ENCODE assay signal across 1 cellular context in genomic region chr10:987906-988666, GRCh38.
A peak's percentile ranks its signal among the peaks of the same experiment; 100 is the strongest.
TF ChIP-seq lines count a peak whose summit lies in the region.

Gene GTPBP4 (plus strand): TSS chr10:988434. CDS start chr10:988480, 46 bp downstream.

TF ChIP-seq in HepG2, 621 proteins besides CTCF, POLR2A, EP300 and RAD21 (continued from another document and continues in another):
- TF ChIP-seq ZBTB20 (CRISPR knock-in tag; IDR thresholded peaks at IDR 0.05; ENCODE audit: borderline replicate concordance, low read depth), result peak; percentile 71; the same call in 1 of the 2 replicates
- TF ChIP-seq ZNF18 (CRISPR knock-in tag; IDR thresholded peaks at IDR 0.05; ENCODE audit: insufficient replicate concordance), result peak; percentile 28
- TF ChIP-seq POGK (CRISPR knock-in tag; conservative IDR thresholded peaks at IDR 0.05), result peak; percentile 83; the same call in 1 of the 2 replicates
- no peak for TF ChIP-seq ZNF335 (CRISPR knock-in tag; IDR thresholded peaks at IDR 0.05)
- TF ChIP-seq MXD4 (CRISPR knock-in tag; IDR thresholded peaks at IDR 0.05), result peak; percentile 83
- peak; percentile 82 for TF ChIP-seq ELF4 (CRISPR knock-in tag; IDR thresholded peaks at IDR 0.05; ENCODE audit: borderline replicate concordance)
- TF ChIP-seq CHCHD3 (CRISPR knock-in tag; IDR thresholded peaks at IDR 0.05), result no peak
- peak; percentile 92 for TF ChIP-seq NFYB (CRISPR knock-in tag; IDR thresholded peaks at IDR 0.05)
- TF ChIP-seq YY1 (IDR thresholded peaks at IDR 0.05; ENCODE audit: insufficient read depth, insufficient replicate concordance, low read depth, low read length), result peak; percentile 58
- TF ChIP-seq ZNF10 (CRISPR knock-in tag; IDR thresholded peaks at IDR 0.05; ENCODE audit: borderline replicate concordance, low read depth), result no peak
- no peak for TF ChIP-seq ZNF761 (CRISPR knock-in tag; conservative IDR thresholded peaks at IDR 0.05)
- TF ChIP-seq ZNF772 (CRISPR knock-in tag; IDR thresholded peaks at IDR 0.05), result no peak; the same call in 1 of the 2 replicates
- TF ChIP-seq FOXC1 (CRISPR knock-in tag; IDR thresholded peaks at IDR 0.05; ENCODE audit: borderline replicate concordance), result peak; percentile 62; the same call in 1 of the 2 replicates
- peak; percentile 92 for TF ChIP-seq MAX (IDR thresholded peaks at IDR 0.05)
- TF ChIP-seq ZGPAT (CRISPR knock-in tag; IDR thresholded peaks at IDR 0.05), result peak; percentile 53; the same call in 1 of the 2 replicates
- TF ChIP-seq SRSF1 (optimal IDR thresholded peaks at IDR 0.05; ENCODE audit: low read depth, low read length), result peak; percentile 88
- TF ChIP-seq TRAFD1 (CRISPR knock-in tag; IDR thresholded peaks at IDR 0.05; ENCODE audit: borderline replicate concordance), result no peak
- peak; percentile 85 for TF ChIP-seq ZNF446 (CRISPR knock-in tag; IDR thresholded peaks at IDR 0.05)
- peak; percentile 86; the same call in 1 of the 2 replicates for TF ChIP-seq KAT7 (CRISPR knock-in tag; IDR thresholded peaks at IDR 0.05; ENCODE audit: borderline replicate concordance)
- peak; percentile 76; the same call in 1 of the 2 replicates for TF ChIP-seq NAIF1 (CRISPR knock-in tag; IDR thresholded peaks at IDR 0.05; ENCODE audit: borderline replicate concordance)
- TF ChIP-seq ZNF615 (CRISPR knock-in tag; IDR thresholded peaks at IDR 0.05; ENCODE audit: borderline replicate concordance), result 0 out of 2 replicates have a peak, but pooled peaks have one; percentile 29
- peak; percentile 96 for TF ChIP-seq RBFOX2 (IDR thresholded peaks at IDR 0.05; ENCODE audit: low read depth, low read length)
- TF ChIP-seq ZNF784 (CRISPR knock-in tag; IDR thresholded peaks at IDR 0.05; ENCODE audit: borderline replicate concordance), result peak; percentile 78; the same call in 1 of the 2 replicates
- peak; percentile 74; the same call in 1 of the 2 replicates for TF ChIP-seq REPIN1 (CRISPR knock-in tag; IDR thresholded peaks at IDR 0.05; ENCODE audit: borderline replicate concordance, low read depth)
- TF ChIP-seq MYPOP (CRISPR knock-in tag; IDR thresholded peaks at IDR 0.05), result peak; percentile 66; the same call in 1 of the 2 replicates
- TF ChIP-seq TBP (CRISPR knock-in tag; IDR thresholded peaks at IDR 0.05), result 0 out of 2 replicates have a peak, but pooled peaks have one; percentile 77
- TF ChIP-seq SMARCC2 (IDR thresholded peaks at IDR 0.05), result no peak
- TF ChIP-seq ZNF607 (CRISPR knock-in tag; IDR thresholded peaks at IDR 0.05; ENCODE audit: borderline replicate concordance), result peak; percentile 71; the same call in 1 of the 2 replicates
- peak; percentile 43; the same call in 1 of the 2 replicates for TF ChIP-seq MYNN (CRISPR knock-in tag; IDR thresholded peaks at IDR 0.05; ENCODE audit: low read depth)
- peak; percentile 91 for TF ChIP-seq POLR2G (IDR thresholded peaks at IDR 0.05; ENCODE audit: low read depth, low read length)
- no peak for TF ChIP-seq TMF1 (CRISPR knock-in tag; IDR thresholded peaks at IDR 0.05; ENCODE audit: low read depth)
- no peak; the same call in 1 of the 2 replicates for TF ChIP-seq GATAD2A (CRISPR knock-in tag; IDR thresholded peaks at IDR 0.05)
- peak; percentile 29; the same call in 1 of the 2 replicates for TF ChIP-seq ZBTB14 (CRISPR knock-in tag; IDR thresholded peaks at IDR 0.05)
- TF ChIP-seq TERF1 (CRISPR knock-in tag; IDR thresholded peaks at IDR 0.05), result 0 out of 2 replicates have a peak, but pooled peaks have one; percentile 74
- peak; percentile 73; the same call in 1 of the 2 replicates for TF ChIP-seq TFDP2 (CRISPR knock-in tag; IDR thresholded peaks at IDR 0.05)
- TF ChIP-seq PRPF4 (IDR thresholded peaks at IDR 0.05; ENCODE audit: low read depth, low read length, poor library complexity, severe bottlenecking), result peak; percentile 97
- peak; percentile 70 for TF ChIP-seq ZNF781 (CRISPR knock-in tag; IDR thresholded peaks at IDR 0.05; ENCODE audit: borderline replicate concordance, not compliant biosample characterization)
- TF ChIP-seq ZNF33B (CRISPR knock-in tag; IDR thresholded peaks at IDR 0.05), result 0 out of 2 replicates have a peak, but pooled peaks have one; percentile 42
- peak; percentile 88 for TF ChIP-seq DBP (CRISPR knock-in tag; IDR thresholded peaks at IDR 0.05; ENCODE audit: not compliant biosample characterization)
- TF ChIP-seq HDAC6 (IDR thresholded peaks at IDR 0.05; ENCODE audit: low read depth, low read length), result no peak
- TF ChIP-seq HNF4G (IDR thresholded peaks at IDR 0.05; ENCODE audit: borderline replicate concordance, low read depth, low read length), result 0 out of 2 replicates have a peak, but pooled peaks have one; percentile 8
- TF ChIP-seq HNF4G (CRISPR knock-in tag; IDR thresholded peaks at IDR 0.05; ENCODE audit: borderline replicate concordance, low read depth), result no peak
- 0 out of 2 replicates have a peak, but pooled peaks have one; percentile 81 for TF ChIP-seq ZNF317 (CRISPR knock-in tag; IDR thresholded peaks at IDR 0.05)
- TF ChIP-seq ZNF788 (CRISPR knock-in tag; IDR thresholded peaks at IDR 0.05; ENCODE audit: borderline replicate concordance), result peak; percentile 67; the same call in 1 of the 2 replicates
- peak; percentile 74; the same call in 1 of the 2 replicates for TF ChIP-seq TAF1 (CRISPR knock-in tag; IDR thresholded peaks at IDR 0.05)
- no peak for TF ChIP-seq SP1 (IDR thresholded peaks at IDR 0.05)
- TF ChIP-seq SP1 (CRISPR knock-in tag; IDR thresholded peaks at IDR 0.05), result peak; percentile 58; the same call in 1 of the 2 replicates
- TF ChIP-seq ZNF883 (CRISPR knock-in tag; IDR thresholded peaks at IDR 0.05; ENCODE audit: not compliant biosample characterization), result peak; percentile 71
- peak; percentile 95; the same call in 2 of the 3 replicates for TF ChIP-seq MXI1 (IDR thresholded peaks at IDR 0.05; ENCODE audit: borderline replicate concordance, low read depth, low read length)
- TF ChIP-seq ZNF713 (CRISPR knock-in tag; IDR thresholded peaks at IDR 0.05), result 0 out of 2 replicates have a peak, but pooled peaks have one; percentile 34
- TF ChIP-seq BRF2 (CRISPR knock-in tag; IDR thresholded peaks at IDR 0.05), result 0 out of 2 replicates have a peak, but pooled peaks have one; percentile 42
